ENCODE assay signal across 1 cellular context in genomic region chr4:993111-994029, GRCh38.
TF ChIP-seq lines count a peak whose summit lies in the region.

A gene with protein sequence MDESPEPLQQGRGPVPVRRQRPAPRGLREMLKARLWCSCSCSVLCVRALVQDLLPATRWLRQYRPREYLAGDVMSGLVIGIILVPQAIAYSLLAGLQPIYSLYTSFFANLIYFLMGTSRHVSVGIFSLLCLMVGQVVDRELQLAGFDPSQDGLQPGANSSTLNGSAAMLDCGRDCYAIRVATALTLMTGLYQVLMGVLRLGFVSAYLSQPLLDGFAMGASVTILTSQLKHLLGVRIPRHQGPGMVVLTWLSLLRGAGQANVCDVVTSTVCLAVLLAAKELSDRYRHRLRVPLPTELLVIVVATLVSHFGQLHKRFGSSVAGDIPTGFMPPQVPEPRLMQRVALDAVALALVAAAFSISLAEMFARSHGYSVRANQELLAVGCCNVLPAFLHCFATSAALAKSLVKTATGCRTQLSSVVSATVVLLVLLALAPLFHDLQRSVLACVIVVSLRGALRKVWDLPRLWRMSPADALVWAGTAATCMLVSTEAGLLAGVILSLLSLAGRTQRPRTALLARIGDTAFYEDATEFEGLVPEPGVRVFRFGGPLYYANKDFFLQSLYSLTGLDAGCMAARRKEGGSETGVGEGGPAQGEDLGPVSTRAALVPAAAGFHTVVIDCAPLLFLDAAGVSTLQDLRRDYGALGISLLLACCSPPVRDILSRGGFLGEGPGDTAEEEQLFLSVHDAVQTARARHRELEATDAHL (minus strand): TSS chr4:993404. CDS start chr4:991703, 1,701 bp downstream.

TF ChIP-seq in HepG2, 621 proteins besides CTCF, POLR2A, EP300 and RAD21 (continued from another document and continues in another):
- TF ChIP-seq, protein P1, sequence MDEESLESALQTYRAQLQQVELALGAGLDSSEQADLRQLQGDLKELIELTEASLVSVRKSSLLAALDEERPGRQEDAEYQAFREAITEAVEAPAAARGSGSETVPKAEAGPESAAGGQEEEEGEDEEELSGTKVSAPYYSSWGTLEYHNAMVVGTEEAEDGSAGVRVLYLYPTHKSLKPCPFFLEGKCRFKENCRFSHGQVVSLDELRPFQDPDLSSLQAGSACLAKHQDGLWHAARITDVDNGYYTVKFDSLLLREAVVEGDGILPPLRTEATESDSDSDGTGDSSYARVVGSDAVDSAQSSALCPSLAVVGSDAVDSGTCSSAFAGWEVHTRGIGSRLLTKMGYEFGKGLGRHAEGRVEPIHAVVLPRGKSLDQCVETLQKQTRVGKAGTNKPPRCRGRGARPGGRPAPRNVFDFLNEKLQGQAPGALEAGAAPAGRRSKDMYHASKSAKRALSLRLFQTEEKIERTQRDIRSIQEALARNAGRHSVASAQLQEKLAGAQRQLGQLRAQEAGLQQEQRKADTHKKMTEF (CRISPR knock-in tag; IDR thresholded peaks at IDR 0.05), result peak; percentile 9; the same call in 1 of the 2 replicates
- peak; percentile 65; the same call in 1 of the 2 replicates for TF ChIP-seq RXRA (CRISPR knock-in tag; IDR thresholded peaks at IDR 0.05)
- TF ChIP-seq ZMYM4 (CRISPR knock-in tag; IDR thresholded peaks at IDR 0.05), result 0 out of 2 replicates have a peak, but pooled peaks have one; percentile 42
- no peak; the same call in 1 of the 2 replicates for TF ChIP-seq GZF1 (CRISPR knock-in tag; IDR thresholded peaks at IDR 0.05)
- peak; percentile 62; the same call in 1 of the 2 replicates for TF ChIP-seq KDM2A (CRISPR knock-in tag; IDR thresholded peaks at IDR 0.05; ENCODE audit: borderline replicate concordance, low read depth)
- no peak for TF ChIP-seq SKIL (CRISPR knock-in tag; IDR thresholded peaks at IDR 0.05; ENCODE audit: borderline replicate concordance)
- TF ChIP-seq ZNF136 (CRISPR knock-in tag; IDR thresholded peaks at IDR 0.05; ENCODE audit: low read depth), result no peak
- TF ChIP-seq CHD4 (IDR thresholded peaks at IDR 0.05; ENCODE audit: borderline replicate concordance, low read length), result peak; percentile 22; the same call in 1 of the 2 replicates
- no peak; the same call in 1 of the 2 replicates for TF ChIP-seq HOXD1 (CRISPR knock-in tag; IDR thresholded peaks at IDR 0.05)
- TF ChIP-seq LBX2 (CRISPR knock-in tag; IDR thresholded peaks at IDR 0.05; ENCODE audit: borderline replicate concordance), result no peak
- TF ChIP-seq TEAD2 (CRISPR knock-in tag; IDR thresholded peaks at IDR 0.05), result no peak
- TF ChIP-seq ZNF782 (CRISPR knock-in tag; IDR thresholded peaks at IDR 0.05; ENCODE audit: borderline replicate concordance), result no peak
- TF ChIP-seq, protein P2, sequence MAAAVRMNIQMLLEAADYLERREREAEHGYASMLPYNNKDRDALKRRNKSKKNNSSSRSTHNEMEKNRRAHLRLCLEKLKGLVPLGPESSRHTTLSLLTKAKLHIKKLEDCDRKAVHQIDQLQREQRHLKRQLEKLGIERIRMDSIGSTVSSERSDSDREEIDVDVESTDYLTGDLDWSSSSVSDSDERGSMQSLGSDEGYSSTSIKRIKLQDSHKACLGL (CRISPR knock-in tag; IDR thresholded peaks at IDR 0.05), result peak; percentile 64
- no peak for TF ChIP-seq ZKSCAN1 (IDR thresholded peaks at IDR 0.05; ENCODE audit: low read length)
- 0 out of 2 replicates have a peak, but pooled peaks have one; percentile 26 for TF ChIP-seq ZNF546 (CRISPR knock-in tag; conservative IDR thresholded peaks at IDR 0.05)
- TF ChIP-seq JUNB (CRISPR knock-in tag; IDR thresholded peaks at IDR 0.05; ENCODE audit: borderline replicate concordance), result no peak
- TF ChIP-seq SOX6 (IDR thresholded peaks at IDR 0.05), result no peak
- no peak for TF ChIP-seq SOX6 (CRISPR knock-in tag; IDR thresholded peaks at IDR 0.05)
- TF ChIP-seq TBP (CRISPR knock-in tag; IDR thresholded peaks at IDR 0.05), result no peak
- peak; percentile 27; the same call in 1 of the 2 replicates for TF ChIP-seq ZNF12 (CRISPR knock-in tag; IDR thresholded peaks at IDR 0.05)
- TF ChIP-seq, protein P3, sequence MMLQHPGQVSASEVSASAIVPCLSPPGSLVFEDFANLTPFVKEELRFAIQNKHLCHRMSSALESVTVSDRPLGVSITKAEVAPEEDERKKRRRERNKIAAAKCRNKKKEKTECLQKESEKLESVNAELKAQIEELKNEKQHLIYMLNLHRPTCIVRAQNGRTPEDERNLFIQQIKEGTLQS (CRISPR knock-in tag; IDR thresholded peaks at IDR 0.05), result peak; percentile 49; the same call in 1 of the 2 replicates
- TF ChIP-seq, protein P4, sequence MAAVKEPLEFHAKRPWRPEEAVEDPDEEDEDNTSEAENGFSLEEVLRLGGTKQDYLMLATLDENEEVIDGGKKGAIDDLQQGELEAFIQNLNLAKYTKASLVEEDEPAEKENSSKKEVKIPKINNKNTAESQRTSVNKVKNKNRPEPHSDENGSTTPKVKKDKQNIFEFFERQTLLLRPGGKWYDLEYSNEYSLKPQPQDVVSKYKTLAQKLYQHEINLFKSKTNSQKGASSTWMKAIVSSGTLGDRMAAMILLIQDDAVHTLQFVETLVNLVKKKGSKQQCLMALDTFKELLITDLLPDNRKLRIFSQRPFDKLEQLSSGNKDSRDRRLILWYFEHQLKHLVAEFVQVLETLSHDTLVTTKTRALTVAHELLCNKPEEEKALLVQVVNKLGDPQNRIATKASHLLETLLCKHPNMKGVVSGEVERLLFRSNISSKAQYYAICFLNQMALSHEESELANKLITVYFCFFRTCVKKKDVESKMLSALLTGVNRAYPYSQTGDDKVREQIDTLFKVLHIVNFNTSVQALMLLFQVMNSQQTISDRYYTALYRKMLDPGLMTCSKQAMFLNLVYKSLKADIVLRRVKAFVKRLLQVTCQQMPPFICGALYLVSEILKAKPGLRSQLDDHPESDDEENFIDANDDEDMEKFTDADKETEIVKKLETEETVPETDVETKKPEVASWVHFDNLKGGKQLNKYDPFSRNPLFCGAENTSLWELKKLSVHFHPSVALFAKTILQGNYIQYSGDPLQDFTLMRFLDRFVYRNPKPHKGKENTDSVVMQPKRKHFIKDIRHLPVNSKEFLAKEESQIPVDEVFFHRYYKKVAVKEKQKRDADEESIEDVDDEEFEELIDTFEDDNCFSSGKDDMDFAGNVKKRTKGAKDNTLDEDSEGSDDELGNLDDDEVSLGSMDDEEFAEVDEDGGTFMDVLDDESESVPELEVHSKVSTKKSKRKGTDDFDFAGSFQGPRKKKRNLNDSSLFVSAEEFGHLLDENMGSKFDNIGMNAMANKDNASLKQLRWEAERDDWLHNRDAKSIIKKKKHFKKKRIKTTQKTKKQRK (IDR thresholded peaks at IDR 0.05; ENCODE audit: low read length), result no peak
- TF ChIP-seq CCDC6 (CRISPR knock-in tag; IDR thresholded peaks at IDR 0.05), result peak; percentile 5
- TF ChIP-seq, protein P5, sequence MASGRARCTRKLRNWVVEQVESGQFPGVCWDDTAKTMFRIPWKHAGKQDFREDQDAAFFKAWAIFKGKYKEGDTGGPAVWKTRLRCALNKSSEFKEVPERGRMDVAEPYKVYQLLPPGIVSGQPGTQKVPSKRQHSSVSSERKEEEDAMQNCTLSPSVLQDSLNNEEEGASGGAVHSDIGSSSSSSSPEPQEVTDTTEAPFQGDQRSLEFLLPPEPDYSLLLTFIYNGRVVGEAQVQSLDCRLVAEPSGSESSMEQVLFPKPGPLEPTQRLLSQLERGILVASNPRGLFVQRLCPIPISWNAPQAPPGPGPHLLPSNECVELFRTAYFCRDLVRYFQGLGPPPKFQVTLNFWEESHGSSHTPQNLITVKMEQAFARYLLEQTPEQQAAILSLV (CRISPR knock-in tag; IDR thresholded peaks at IDR 0.05; ENCODE audit: borderline replicate concordance), result peak; percentile 83; the same call in 1 of the 2 replicates
- no peak; the same call in 1 of the 2 replicates for TF ChIP-seq ZBTB25 (CRISPR knock-in tag; IDR thresholded peaks at IDR 0.05)
- TF ChIP-seq SYNCRIP (IDR thresholded peaks at IDR 0.05; ENCODE audit: insufficient read depth, low read depth, low read length), result no peak
- TF ChIP-seq, protein P6, sequence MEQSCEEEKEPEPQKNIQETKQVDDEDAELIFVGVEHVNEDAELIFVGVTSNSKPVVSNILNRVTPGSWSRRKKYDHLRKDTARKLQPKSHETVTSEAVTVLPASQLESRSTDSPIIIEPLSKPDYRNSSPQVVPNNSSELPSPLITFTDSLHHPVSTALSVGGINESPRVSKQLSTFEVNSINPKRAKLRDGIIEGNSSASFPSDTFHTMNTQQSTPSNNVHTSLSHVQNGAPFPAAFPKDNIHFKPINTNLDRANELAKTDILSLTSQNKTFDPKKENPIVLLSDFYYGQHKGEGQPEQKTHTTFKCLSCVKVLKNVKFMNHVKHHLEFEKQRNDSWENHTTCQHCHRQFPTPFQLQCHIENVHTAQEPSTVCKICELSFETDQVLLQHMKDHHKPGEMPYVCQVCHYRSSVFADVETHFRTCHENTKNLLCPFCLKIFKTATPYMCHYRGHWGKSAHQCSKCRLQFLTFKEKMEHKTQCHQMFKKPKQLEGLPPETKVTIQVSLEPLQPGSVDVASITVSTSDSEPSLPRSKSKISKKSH (CRISPR knock-in tag; IDR thresholded peaks at IDR 0.05; ENCODE audit: borderline replicate concordance), result peak; percentile 42; the same call in 1 of the 2 replicates
- no peak for TF ChIP-seq THYN1 (CRISPR knock-in tag; IDR thresholded peaks at IDR 0.05; ENCODE audit: borderline replicate concordance, low read depth)
- no peak; the same call in 1 of the 2 replicates for TF ChIP-seq ZSCAN31 (CRISPR knock-in tag; IDR thresholded peaks at IDR 0.05; ENCODE audit: low read depth)
- TF ChIP-seq ZFP90 (CRISPR knock-in tag; IDR thresholded peaks at IDR 0.05; ENCODE audit: borderline replicate concordance), result no peak
- no peak for TF ChIP-seq ZNF766 (CRISPR knock-in tag; IDR thresholded peaks at IDR 0.05; ENCODE audit: borderline replicate concordance)
- TF ChIP-seq SRSF1 (optimal IDR thresholded peaks at IDR 0.05; ENCODE audit: low read depth, low read length), result peak; percentile 36
- TF ChIP-seq SAFB2 (CRISPR knock-in tag; IDR thresholded peaks at IDR 0.05; ENCODE audit: borderline replicate concordance, low read depth), result no peak
- TF ChIP-seq ZNF33B (CRISPR knock-in tag; IDR thresholded peaks at IDR 0.05), result peak; percentile 93
- TF ChIP-seq ZNF124 (CRISPR knock-in tag; IDR thresholded peaks at IDR 0.05), result peak; percentile 19; the same call in 1 of the 2 replicates
- no peak for TF ChIP-seq ATAD3A (CRISPR knock-in tag; IDR thresholded peaks at IDR 0.05)
- no peak for TF ChIP-seq NAIF1 (CRISPR knock-in tag; IDR thresholded peaks at IDR 0.05; ENCODE audit: borderline replicate concordance)
- peak; percentile 29 for TF ChIP-seq FOXK1 (CRISPR knock-in tag; IDR thresholded peaks at IDR 0.05; ENCODE audit: borderline replicate concordance, low read depth)
- no peak for TF ChIP-seq SMAD1 (CRISPR knock-in tag; IDR thresholded peaks at IDR 0.05; ENCODE audit: borderline replicate concordance, low read depth)
- TF ChIP-seq BRCA1 (CRISPR knock-in tag; IDR thresholded peaks at IDR 0.05), result peak; percentile 80
- TF ChIP-seq CBFB (CRISPR knock-in tag; IDR thresholded peaks at IDR 0.05), result peak; percentile 11; the same call in 1 of the 2 replicates
- no peak for TF ChIP-seq ZMYM3 (CRISPR knock-in tag; IDR thresholded peaks at IDR 0.05)
- TF ChIP-seq RFX3 (CRISPR knock-in tag; IDR thresholded peaks at IDR 0.05), result no peak
- TF ChIP-seq NR2F2 (IDR thresholded peaks at IDR 0.05; ENCODE audit: borderline replicate concordance, low read depth), result no peak
- TF ChIP-seq GTF2F1 (IDR thresholded peaks at IDR 0.05; ENCODE audit: low read length), result no peak
- TF ChIP-seq ZNF607 (CRISPR knock-in tag; IDR thresholded peaks at IDR 0.05; ENCODE audit: borderline replicate concordance), result no peak; the same call in 1 of the 2 replicates
- TF ChIP-seq PHF5A (CRISPR knock-in tag; IDR thresholded peaks at IDR 0.05; ENCODE audit: low read depth, unreplicated experiment), result peak; percentile 50
- no peak for TF ChIP-seq MIER3 (CRISPR knock-in tag; IDR thresholded peaks at IDR 0.05; ENCODE audit: borderline replicate concordance)
- TF ChIP-seq HMG20B (CRISPR knock-in tag; conservative IDR thresholded peaks at IDR 0.05), result no peak
- TF ChIP-seq ZNF839 (CRISPR knock-in tag; IDR thresholded peaks at IDR 0.05; ENCODE audit: borderline replicate concordance), result no peak
- TF ChIP-seq SMAD9 (CRISPR knock-in tag; IDR thresholded peaks at IDR 0.05), result no peak; the same call in 1 of the 2 replicates
- peak; percentile 68 for TF ChIP-seq FOXA3 (CRISPR knock-in tag; IDR thresholded peaks at IDR 0.05)
- TF ChIP-seq AGO2 (optimal IDR thresholded peaks at IDR 0.05; ENCODE audit: low read depth, low read length), result peak; percentile 97
- peak; percentile 49; the same call in 1 of the 2 replicates for TF ChIP-seq SOX5 (CRISPR knock-in tag; IDR thresholded peaks at IDR 0.05; ENCODE audit: borderline replicate concordance)
- TF ChIP-seq FOSL1 (CRISPR knock-in tag; IDR thresholded peaks at IDR 0.05; ENCODE audit: borderline replicate concordance), result no peak
